Comparison of ENCODE assay signal across 1 cellular context in genomic region chr6:158213925-158214674, GRCh38.
TF ChIP-seq lines count a peak whose summit lies in the region.

No MANE protein-coding gene starts in this region.

TF ChIP-seq in GM12878, 131 proteins besides CTCF, POLR2A, EP300 and RAD21 (continued from another document):
- no peak for TF ChIP-seq E2F8 (IDR thresholded peaks at IDR 0.05; ENCODE audit: low read depth, partially characterized antibody)
- no peak for TF ChIP-seq GABPA (IDR thresholded peaks at IDR 0.05; ENCODE audit: low read depth)
- TF ChIP-seq GATAD2B (conservative IDR thresholded peaks at IDR 0.05; ENCODE audit: low read depth), result no peak
- TF ChIP-seq IKZF2 (IDR thresholded peaks at IDR 0.05), result 0 out of 4 replicates have a peak, but pooled peaks of 1 of the 2 experiments have one; percentile 35
- no peak for TF ChIP-seq IRF4 (IDR thresholded peaks at IDR 0.05; ENCODE audit: low read depth, low read length)
- TF ChIP-seq LARP7 (IDR thresholded peaks at IDR 0.05), result no peak
- no peak for TF ChIP-seq WRNIP1 (IDR thresholded peaks at IDR 0.05; ENCODE audit: borderline replicate concordance, low read depth, low read length)
- no peak for TF ChIP-seq SIN3A (IDR thresholded peaks at IDR 0.05; ENCODE audit: low read depth, low read length)
TF ChIP-seq in GM12878: peak in this region for 7.
